16 cellular contexts compared by ENCODE assay signal in the genomic region with DNA sequence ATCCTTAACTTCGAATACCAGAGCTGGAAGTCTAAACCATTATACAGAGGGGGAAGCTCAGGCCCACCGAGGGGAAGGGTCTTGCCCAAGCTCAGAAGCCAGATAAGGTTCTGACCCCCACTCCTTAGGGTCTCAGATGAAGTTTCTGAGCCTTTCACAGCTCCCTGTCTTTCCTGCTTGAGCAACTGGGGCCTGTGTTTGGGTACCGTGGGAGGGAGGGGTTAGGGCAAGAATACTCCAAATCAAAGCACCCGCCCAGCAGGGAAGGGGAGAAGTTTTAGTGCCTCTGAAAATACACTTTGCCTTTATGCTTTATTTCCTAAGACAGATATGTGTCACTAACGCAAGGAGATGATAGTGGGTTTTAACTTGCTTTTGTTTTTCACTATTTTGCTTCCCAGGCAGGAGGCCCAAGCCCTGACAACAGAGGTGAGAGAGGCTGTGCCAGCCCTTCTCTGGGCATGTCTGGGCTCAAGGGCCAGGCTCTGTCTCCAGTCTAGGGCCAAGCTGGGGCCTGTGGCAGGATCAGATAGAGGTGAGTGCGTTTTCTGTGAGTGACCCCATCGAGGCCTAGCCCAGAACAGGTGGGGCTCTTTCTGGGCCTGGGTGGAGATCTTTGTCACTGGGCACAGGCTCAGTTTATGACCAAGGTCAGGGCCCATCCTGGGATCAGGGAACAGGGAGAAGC. TPM values are rescaled to one million over a fixed set of nuclear protein-coding genes. Genes with fewer than 3 reads are reported as not detected.
DNase-seq lines count a peak whose midpoint lies in the region; ATAC-seq and TF ChIP-seq lines count a peak whose summit lies in the region.
"Had no signal": no experiment of that assay in that cellular context is flagged by ENCODE, and none has a peak within 500 bp of the region (broad histone marks: within the 10 kb centered on the region; RNA-seq: fewer than 3 reads in every experiment).

No MANE protein-coding gene starts in this region.

- H2BK12ac ChIP-seq in neuronal stem cell (ENCODE audit: low read length): no peak overlapping the region

- ATAC-seq in left ventricle myocardium superior: no peak
- ATAC-seq in gastroesophageal sphincter: no peak
- ATAC-seq in GM21619 (IDR thresholded peaks at IDR 0.05; ENCODE audit: unreplicated experiment): no peak
- no peak for ATAC-seq in GM19395 (IDR thresholded peaks at IDR 0.05; ENCODE audit: unreplicated experiment)
- ATAC-seq: activated CD8-positive, alpha-beta T cell treated with anti-CD3 and anti-CD28 coated beads, Interleukin-2, amount 10 ng/mL, durations not matched to agents 7 days and 5 days had no signal

- no peaks in the 10 kb centered on the region for H3K9me3 Mint-ChIP-seq in activated naive CD8-positive, alpha-beta T cell treated with anti-CD3 and anti-CD28 coated beads for 36 hours
- H3K9me3 Mint-ChIP-seq: HFFc6, immature natural killer cell had no signal

- no peak overlapping the region for H3K27ac Mint-ChIP-seq in activated naive CD8-positive, alpha-beta T cell treated with anti-CD3 and anti-CD28 coated beads for 36 hours
- H3K27ac Mint-ChIP-seq: activated CD8-positive, alpha-beta T cell treated with anti-CD3 and anti-CD28 coated beads, Interleukin-2, amount 10 ng/mL, durations not matched to agents 7 days and 5 days; HFFc6; immature natural killer cell had no signal

- H2BK5ac ChIP-seq in neuronal stem cell (ENCODE audit: low read length): no peak overlapping the region

- H4K8ac ChIP-seq in neuronal stem cell (ENCODE audit: low read depth, low read length): no peak overlapping the region

- no peak overlapping the region for H3K4me2 ChIP-seq in neuronal stem cell (ENCODE audit: insufficient read depth, low read length, poor library complexity, severe bottlenecking)

- H2AFZ ChIP-seq in neuronal stem cell (ENCODE audit: low read length): peak overlapping the region; percentile 60

- H3K14ac ChIP-seq in neuronal stem cell (ENCODE audit: low read length): no peak overlapping the region

- intact Hi-C loops in left ventricle myocardium superior (cut with micrococcal nuclease): no loop called here
- intact Hi-C loops in uterus (cut with DNase I; ENCODE audit: low total_unique reads): no loop called here

- no peak overlapping the region for H4K91ac ChIP-seq in neuronal stem cell (ENCODE audit: low read depth, low read length, poor library complexity)

- H3K23ac ChIP-seq in neuronal stem cell (ENCODE audit: low read depth, low read length, poor library complexity): no peak overlapping the region

- H3K36me3 ChIP-seq in cardiac muscle cell: no peaks in the 10 kb centered on the region
- H3K36me3 ChIP-seq in gastroesophageal sphincter: no peaks in the 10 kb centered on the region
- no peaks in the 10 kb centered on the region for H3K36me3 ChIP-seq in neuronal stem cell (replicated peaks in 1 of 2; ENCODE audit: control insufficient read depth in 2 of 2, insufficient read depth in 2 of 2, low read length in 2 of 2)
- no peaks in the 10 kb centered on the region for H3K36me3 ChIP-seq in uterus

- TF ChIP-seq POLR2A in gastroesophageal sphincter (IDR thresholded peaks at IDR 0.05): no peak
- no peak for TF ChIP-seq POLR2A in uterus (IDR thresholded peaks at IDR 0.05)

- H3K4me3 Mint-ChIP-seq in activated naive CD8-positive, alpha-beta T cell treated with anti-CD3 and anti-CD28 coated beads for 36 hours: no peak overlapping the region
- H3K4me3 Mint-ChIP-seq: activated CD8-positive, alpha-beta T cell treated with anti-CD3 and anti-CD28 coated beads, Interleukin-2, amount 10 ng/mL, durations not matched to agents 7 days and 5 days; HFFc6; immature natural killer cell had no signal

- 74 to 100% methylated on average over 2 to 6 of the region's 7 CpGs for WGBS in gastroesophageal sphincter (ENCODE audit: low coverage in 1 of 2), 2 donors
- WGBS in neuronal stem cell (ENCODE audit: extremely low coverage in 2 of 2, insufficient read length in 2 of 2, insufficient replicate concordance in 1 of 2), 2 donors: no CpG with 5 or more reads among the region's 7 CpGs

- H3K27me3 ChIP-seq in cardiac muscle cell: no peaks in the 10 kb centered on the region
- H3K27me3 ChIP-seq in gastroesophageal sphincter: no peaks in the 10 kb centered on the region
- no peaks in the 10 kb centered on the region for H3K27me3 ChIP-seq in neuronal stem cell (ENCODE audit: control insufficient read depth in 3 of 3, insufficient read depth in 3 of 3, low read depth in 1 of 3, low read length in 3 of 3)
- H3K27me3 ChIP-seq in uterus: no peaks in the 10 kb centered on the region
- H3K27me3 ChIP-seq: foreskin keratinocyte had no signal

- no peak overlapping the region for H3K9ac ChIP-seq in neuronal stem cell (ENCODE audit: low read depth, low read length, poor library complexity)

- TF ChIP-seq CTCF in cardiac muscle cell (IDR thresholded peaks at IDR 0.05; ENCODE audit: low read depth, low read length) (no peak), gastroesophageal sphincter (IDR thresholded peaks at IDR 0.05) (no peak), uterus (IDR thresholded peaks at IDR 0.05) (no peak)

- H3K9me3 ChIP-seq in cardiac muscle cell (ENCODE audit: low read depth) (no peaks in the 10 kb centered on the region), gastroesophageal sphincter (no peaks in the 10 kb centered on the region), neuronal stem cell (replicated peaks in 1 of 2; ENCODE audit: control insufficient read depth in 2 of 2, insufficient read depth in 1 of 2, low read depth in 1 of 2, low read length in 2 of 2) (no peaks in the 10 kb centered on the region), uterus (no peaks in the 10 kb centered on the region)

- H3K18ac ChIP-seq in neuronal stem cell (ENCODE audit: low read length): no peak overlapping the region

- no peaks in the 10 kb centered on the region for H3K36me3 Mint-ChIP-seq in activated naive CD8-positive, alpha-beta T cell treated with anti-CD3 and anti-CD28 coated beads for 36 hours
- H3K36me3 Mint-ChIP-seq: immature natural killer cell had no signal

- no peak overlapping the region for H3K4ac ChIP-seq in neuronal stem cell (ENCODE audit: low read length)

- H3K27ac ChIP-seq in cardiac muscle cell (peak overlapping the region; percentile 15), gastroesophageal sphincter (peak overlapping the region in 3 of 4 donors; percentile 18 to 58 (median 50)), neuronal stem cell (replicated peaks; ENCODE audit: low read length) (no peak overlapping the region), uterus (peak overlapping the region; percentile 55 to 76)
- H3K27ac ChIP-seq: foreskin keratinocyte had no signal

- H3K4me1 ChIP-seq in cardiac muscle cell (ENCODE audit: low read depth) (no peaks in the 10 kb centered on the region), gastroesophageal sphincter (peaks cover 0 to 20% (median 0%) of the 10 kb centered on the region in 3 donors), neuronal stem cell (ENCODE audit: control insufficient read depth in 2 of 2, insufficient read depth in 1 of 2, low read depth in 1 of 2, low read length in 2 of 2) (peaks cover 2 to 7% of the 10 kb centered on the region in 2 donors), uterus (no peaks in the 10 kb centered on the region)

- no peak for TF ChIP-seq EP300 in gastroesophageal sphincter (IDR thresholded peaks at IDR 0.05)

- no peak overlapping the region for H2BK15ac ChIP-seq in neuronal stem cell (ENCODE audit: low read length)

- DNase-seq in cardiac muscle cell (ENCODE audit: low read depth in 1 of 2, low spot score in 1 of 2) (no peak), left ventricle myocardium superior (no peak), neuronal stem cell (ENCODE audit: low spot score) (no peak), uterus (no peak)
- no peak for DNase-seq in activated naive CD8-positive, alpha-beta T cell treated with anti-CD3 and anti-CD28 coated beads for 36 hours
- DNase-seq: activated CD8-positive, alpha-beta T cell treated with anti-CD3 and anti-CD28 coated beads, Interleukin-2, amount 10 ng/mL, durations not matched to agents 7 days and 5 days; aorta; effector CD4-positive, alpha-beta T cell; HFFc6; immature natural killer cell; NCI-H2081 treated with DMSO at 0.1 percent for 48 hours; NK-92 treated with Interleukin-12 subunit alpha and Interleukin-12 subunit beta, amount 100 ng/mL, for 24 hours had no signal

- no peaks in the 10 kb centered on the region for H3K79me1 ChIP-seq in neuronal stem cell (ENCODE audit: low read depth, low read length)

- no peak overlapping the region for H3K4me3 ChIP-seq in cardiac muscle cell
- H3K4me3 ChIP-seq in gastroesophageal sphincter: no peak overlapping the region
- no peak overlapping the region for H3K4me3 ChIP-seq in neuronal stem cell (ENCODE audit: low read length in 2 of 2)
- H3K4me3 ChIP-seq in uterus: no peak overlapping the region

- H2AK5ac ChIP-seq in neuronal stem cell (ENCODE audit: low read depth, low read length): no peak overlapping the region

- H3K27me3 Mint-ChIP-seq in activated naive CD8-positive, alpha-beta T cell treated with anti-CD3 and anti-CD28 coated beads for 36 hours: no peaks in the 10 kb centered on the region

- peaks cover under 1% of the 10 kb centered on the region for H3K4me1 Mint-ChIP-seq in activated naive CD8-positive, alpha-beta T cell treated with anti-CD3 and anti-CD28 coated beads for 36 hours
- H3K4me1 Mint-ChIP-seq: immature natural killer cell had no signal

- no peak overlapping the region for H2BK120ac ChIP-seq in neuronal stem cell (ENCODE audit: low read depth, low read length)

RNA-seq across cellular contexts. Expression of a gene that starts 20.6 kb away (rescaled TPM):
- total RNA-seq in cardiac muscle cell (8.8 and 9.4 TPM in 2 replicates), left ventricle myocardium superior (49.6 TPM), gastroesophageal sphincter (100 to 1,000 TPM in 3 of 4 donors, 10 to 100 TPM in 1; 89.9 to 284 (median 166) TPM), uterus (10 to 100 TPM in 2 of 4 donors, 1 to 10 TPM in 2; 3.2 to 30.0 (median 11.9) TPM)
- 6.8 and 8.5 TPM in 2 replicates for polyA plus RNA-seq in cardiac muscle cell
- polyA plus RNA-seq in neuronal stem cell (2013, experiment 1 of 2): 6.3 TPM
- 6.2 TPM for polyA plus RNA-seq in neuronal stem cell (2013, experiment 2 of 2)
- not detected for total RNA-seq in activated naive CD8-positive, alpha-beta T cell treated with anti-CD3 and anti-CD28 coated beads for 36 hours
- total RNA-seq: activated CD8-positive, alpha-beta T cell treated with anti-CD3 and anti-CD28 coated beads, Interleukin-2, amount 10 ng/mL, durations not matched to agents 7 days and 5 days had no signal
- polyA plus RNA-seq: immature natural killer cell had no signal

RNA-seq across cellular contexts. Expression of a gene that starts 39.7 kb away (rescaled TPM):
- total RNA-seq in cardiac muscle cell (61.7 and 63.7 TPM in 2 replicates), left ventricle myocardium superior (27.4 TPM), gastroesophageal sphincter (10 to 100 TPM; 15.9 to 48.4 (median 38.8) TPM), uterus (10 to 100 TPM in 2 of 4 donors, 1 to 10 TPM in 2; 1.5 to 11.9 (median 7.2) TPM)
- polyA plus RNA-seq in cardiac muscle cell: 42.9 and 55.5 TPM in 2 replicates
- 1.3 TPM for polyA plus RNA-seq in neuronal stem cell (2013, experiment 1 of 2)
- polyA plus RNA-seq in neuronal stem cell (2013, experiment 2 of 2): 1.3 TPM
- under 1 TPM; 0.40 to 0.64 TPM for total RNA-seq in activated naive CD8-positive, alpha-beta T cell treated with anti-CD3 and anti-CD28 coated beads for 36 hours
- total RNA-seq: activated CD8-positive, alpha-beta T cell treated with anti-CD3 and anti-CD28 coated beads, Interleukin-2, amount 10 ng/mL, durations not matched to agents 7 days and 5 days had no signal
- polyA plus RNA-seq: immature natural killer cell had no signal
